In genomic region chr4:49063670-49064069, GRCh38 we compare ENCODE assay signal across 21 cellular contexts.
DNase-seq lines count a peak whose midpoint lies in the region; ATAC-seq lines count a peak whose summit lies in the region.
"Had no signal": no experiment of that assay in that cellular context is flagged by ENCODE, and none has a peak within 500 bp of the region (broad histone marks: within the 10 kb centered on the region; RNA-seq: fewer than 3 reads in every experiment).

No MANE protein-coding gene starts in this region.

- 38 to 41% methylated on average over 2 of the region's 2 CpGs for WGBS in GM23248 (ENCODE audit: low coverage in 1 of 2, low lambda C conversion rate in 2 of 2, missing lambda C conversion rate in 2 of 2), 2 experiments

- H3K9ac ChIP-seq in GM23248: no peak overlapping the region

- H3K9me3 ChIP-seq in GM23248 (ENCODE audit: low read depth): no peaks in the 10 kb centered on the region
- H3K9me3 ChIP-seq: HAP-1, SJCRH30 had no signal

- H3K27me3 ChIP-seq in GM23248 (replicated peaks; ENCODE audit: insufficient read depth): no peaks in the 10 kb centered on the region
- H3K27me3 ChIP-seq: SJCRH30 had no signal

- no peaks in the 10 kb centered on the region for H3F3A ChIP-seq in GM23248 (ENCODE audit: insufficient read depth)

- no peaks in the 10 kb centered on the region for H3K4me1 ChIP-seq in GM23248 (ENCODE audit: insufficient read depth)
- H3K4me1 ChIP-seq: HAP-1, SJCRH30 had no signal

- peak; percentile 6 for DNase-seq in GM23248
- DNase-seq in RPMI7951 (ENCODE audit: low read depth): peak; percentile 37
- peak; percentile 0 for DNase-seq in iris pigment epithelial cell (ENCODE audit: low read depth)
- DNase-seq in NCI-H1417 (lab: John Stamatoyannopoulos, UW): no peak
- no peak for DNase-seq in NCI-H524 treated with DMSO at 0.1 percent for 48 hours (lab: John Stamatoyannopoulos, UW)
- no peak for DNase-seq in NCI-H146 treated with DMSO at 0.1 percent for 48 hours (lab: John Stamatoyannopoulos, UW; ENCODE audit: unreplicated experiment)
- DNase-seq: DMS53, GF-D8, Kasumi-1, NCI-H1092, NCI-H1436 treated with DMSO at 0.1 percent for 48 hours, NCI-H2029, NCI-H2227 treated with DMSO at 0.1 percent for 48 hours, NCI-H510A, NCI-H748 treated with DMSO at 0.1 percent for 48 hours, T-helper 1 cell had no signal

- no peaks in the 10 kb centered on the region for H3K79me2 ChIP-seq in GM23248 (ENCODE audit: insufficient read depth)

- no peak overlapping the region for H3K4me3 ChIP-seq in GM23248
- H3K4me3 ChIP-seq: GM23338, HAP-1, SJCRH30 had no signal

- H3K4me2 ChIP-seq in GM23248 (ENCODE audit: unreplicated experiment): no peak overlapping the region
- H3K4me2 ChIP-seq: GM23338 had no signal

- no peaks in the 10 kb centered on the region for H3K9me2 ChIP-seq in GM23248 (ENCODE audit: insufficient read depth)

- no peaks in the 10 kb centered on the region for H4K20me1 ChIP-seq in GM23248 (ENCODE audit: insufficient read depth)

- ATAC-seq in esophagus mucosa: peak; percentile 58
- ATAC-seq: GM23338, Panc1 had no signal

- H3K27ac ChIP-seq in GM23248: no peak overlapping the region
- H3K27ac ChIP-seq: SJCRH30 had no signal

- in situ Hi-C loops in GM23248 (cut with MboI): no loop called here

- H3K36me3 ChIP-seq in GM23248 (ENCODE audit: low read depth): no peaks in the 10 kb centered on the region
- H3K36me3 ChIP-seq: HAP-1, SJCRH30 had no signal

- H2AFZ ChIP-seq in GM23248: no peak overlapping the region
- H2AFZ ChIP-seq: GM23338 had no signal

Comparison
In these comparisons a context has a peak if more than half of its experiments do, and no peak if none do; other contexts are left out.
1. DNase-seq: peak in GM23248 (single experiment), RPMI7951 (single experiment) and iris pigment epithelial cell (single experiment); none in NCI-H1417 (0 of 3), NCI-H524 treated with DMSO at 0.1 percent for 48 hours (single experiment) and NCI-H146 treated with DMSO at 0.1 percent for 48 hours (single experiment).